ENCODE assay signal across 1 cellular context in the genomic region with DNA sequence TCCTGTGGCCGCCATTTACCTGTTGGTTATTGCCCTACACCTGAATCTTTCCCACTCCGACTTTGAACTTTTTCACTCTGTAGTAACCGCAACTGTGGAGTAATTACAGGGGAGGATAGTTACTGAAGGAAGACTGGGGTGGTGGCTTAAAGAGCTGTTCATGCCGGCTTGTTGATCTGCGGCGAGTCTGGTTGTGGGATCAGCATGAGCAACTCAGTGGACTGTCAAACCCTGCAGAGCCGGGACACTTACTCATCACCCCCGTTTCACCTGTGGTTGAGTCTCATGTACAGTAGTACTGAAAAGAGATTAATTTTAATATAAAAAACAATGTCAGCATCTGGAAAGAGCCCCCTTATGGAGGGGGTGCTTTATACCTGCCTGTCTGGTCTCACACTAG.
TF ChIP-seq lines count a peak whose summit lies in the region.

No MANE protein-coding gene starts in this region.

TF ChIP-seq in K562, 482 proteins besides CTCF, POLR2A, EP300 and RAD21 (continued from another document):
- TF ChIP-seq MGA (IDR thresholded peaks at IDR 0.05) (no peak), CBX3 (IDR thresholded peaks at IDR 0.05; ENCODE audit: borderline replicate concordance in 1 of 2, low read length in 2 of 2) (no peak), NR3C1 (CRISPR knock-in tag; IDR thresholded peaks at IDR 0.05) (no peak), ZSCAN29 (IDR thresholded peaks at IDR 0.05) (no peak), NCOR1 (IDR thresholded peaks at IDR 0.05) (no peak), CBX8 (IDR thresholded peaks at IDR 0.05; ENCODE audit: borderline replicate concordance, extremely low read depth, low read depth, low read length, poor library complexity, severe bottlenecking) (no peak), TBP (optimal IDR thresholded peaks at IDR 0.05; ENCODE audit: low read depth, low read length) (no peak), SMC3 (conservative IDR thresholded peaks at IDR 0.05; ENCODE audit: insufficient read depth, low read depth, low read length) (no peak), KLF6 (CRISPR knock-in tag; IDR thresholded peaks at IDR 0.05; ENCODE audit: borderline replicate concordance) (no peak), ZNF347 (CRISPR knock-in tag; IDR thresholded peaks at IDR 0.05; ENCODE audit: low read depth) (no peak), NR2C1 (IDR thresholded peaks at IDR 0.05) (no peak), NR2C1 (tag; IDR thresholded peaks at IDR 0.05) (no peak), ZFPM2 (CRISPR knock-in tag; IDR thresholded peaks at IDR 0.05) (no peak), ZBTB7A (IDR thresholded peaks at IDR 0.05; ENCODE audit: borderline replicate concordance, control insufficient read depth, low read depth, low read length) (no peak), MED1 (CRISPR knock-in tag; IDR thresholded peaks at IDR 0.05; ENCODE audit: borderline replicate concordance) (no peak)
- TF ChIP-seq, protein P1, sequence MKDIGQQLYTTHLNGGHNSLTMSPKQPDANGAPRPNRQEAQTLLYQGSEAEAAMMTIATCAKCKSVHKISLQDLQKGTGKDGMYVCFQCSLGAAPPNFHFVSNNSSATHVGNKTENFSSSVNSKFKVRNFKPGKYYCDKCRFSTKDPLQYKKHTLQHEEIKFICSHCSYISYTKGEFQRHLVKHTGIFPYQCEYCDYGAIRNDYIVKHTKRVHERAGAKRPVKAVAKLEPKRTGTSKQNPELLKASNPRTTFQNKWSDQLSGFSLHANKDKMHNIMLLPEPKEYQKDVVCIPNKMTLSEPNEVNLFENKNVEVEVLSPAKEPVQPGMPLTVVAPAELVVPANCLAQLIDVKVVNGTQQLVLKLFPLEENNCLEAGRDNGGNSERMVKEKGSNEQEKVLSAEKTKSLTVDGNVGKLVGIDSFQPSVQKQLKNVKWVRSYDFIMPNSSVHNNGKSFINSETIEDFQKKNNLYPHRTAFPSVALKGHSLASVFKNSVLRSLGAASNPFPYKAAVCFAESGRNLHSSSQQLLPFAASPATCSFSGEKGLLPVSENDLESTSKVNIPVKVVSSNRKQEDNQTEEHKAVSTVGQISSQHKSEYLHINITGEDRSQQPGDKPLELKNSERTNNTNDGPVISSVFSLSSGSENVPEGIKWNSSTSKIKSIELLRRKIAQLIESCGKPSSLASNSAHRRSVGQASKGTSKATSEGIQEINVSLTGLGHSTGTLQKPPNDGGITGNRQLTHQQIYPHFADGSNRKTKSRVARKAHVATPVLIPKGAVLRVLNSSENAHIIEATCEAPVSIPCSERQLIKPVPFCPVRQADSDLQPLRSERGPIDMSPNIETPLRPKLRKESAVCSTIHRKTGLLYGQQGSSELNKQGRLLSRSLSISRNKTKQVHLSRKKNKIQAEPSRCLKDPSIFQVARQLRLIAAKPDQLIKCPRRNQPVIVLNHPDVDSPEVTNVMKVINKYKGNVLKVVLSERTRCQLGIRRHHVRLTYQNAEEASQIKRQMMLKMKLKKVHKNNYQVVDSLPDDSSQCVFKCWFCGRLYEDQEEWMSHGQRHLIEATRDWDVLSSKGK (CRISPR knock-in tag; IDR thresholded peaks at IDR 0.05) = no peak
TF ChIP-seq in K562: peak in this region for 0.
